Comparison of ENCODE assay signal across 8 cellular contexts in the genomic region with DNA sequence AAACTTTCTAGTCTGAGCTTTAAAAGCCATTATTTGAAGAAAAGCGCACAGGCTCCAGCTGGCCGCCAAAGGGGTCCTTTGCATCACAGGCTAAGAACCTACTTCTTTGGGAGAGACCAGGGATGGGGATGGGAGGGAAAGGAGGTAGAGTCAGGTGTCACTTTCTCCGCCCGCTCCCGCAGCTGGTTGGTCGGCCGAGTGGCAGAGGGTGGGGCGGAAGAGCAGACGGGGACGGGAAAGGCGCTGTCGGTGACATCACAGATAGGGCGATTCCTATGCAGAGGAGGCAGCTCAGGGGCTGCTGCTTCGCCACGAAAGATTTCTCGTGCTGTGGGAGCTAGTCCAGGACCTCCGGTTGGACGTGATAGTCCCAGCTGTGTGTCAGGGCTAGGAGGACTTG.
DNase-seq lines count a peak whose midpoint lies in the region; ATAC-seq and TF ChIP-seq lines count a peak whose summit lies in the region.
"Not testable (repeated sequence)": the region's sequence is repeated elsewhere in the genome, so short reads cannot be mapped to it uniquely, and the experiment has no call there.

No MANE protein-coding gene starts in this region.

- H3K9ac ChIP-seq in IMR-90 (ENCODE audit: low read depth, low read length): not testable (repeated sequence)

- H3K4me1 ChIP-seq in IMR-90 (ENCODE audit: control insufficient read depth, insufficient read depth, low read length); thoracic aorta (ENCODE audit: control insufficient read depth in 1 of 2, low read depth in 2 of 2): not testable (repeated sequence)

- not testable (repeated sequence) for H2BK20ac ChIP-seq in IMR-90 (ENCODE audit: low read depth, low read length)

- H3K4me3 ChIP-seq in IMR-90 (ENCODE audit: insufficient read depth, low read depth, low read length): not testable (repeated sequence)
- peak overlapping the region; percentile 63 for H3K4me3 ChIP-seq in thoracic aorta

- not testable (repeated sequence) for H3K14ac ChIP-seq in IMR-90 (replicated peaks; ENCODE audit: low read depth, low read length)

- H3K4me2 ChIP-seq in IMR-90 (ENCODE audit: low read depth, low read length): not testable (repeated sequence)

- POLR2A ChIA-PET in IMR-90 (lab: Charles Lee; ENCODE audit: unreplicated experiment): not testable (repeated sequence)

- H2BK120ac ChIP-seq in IMR-90 (ENCODE audit: low read depth, low read length): not testable (repeated sequence)

- H2AK9ac ChIP-seq in IMR-90 (replicated peaks; ENCODE audit: low read depth, low read length, poor library complexity): not testable (repeated sequence)

- H2AFZ ChIP-seq in IMR-90 (replicated peaks; ENCODE audit: low read length, poor library complexity): not testable (repeated sequence)

- not testable (repeated sequence) for H3K9me3 ChIP-seq in IMR-90 (ENCODE audit: control insufficient read depth, insufficient read depth, low read length); thoracic aorta

- H4K91ac ChIP-seq in IMR-90 (ENCODE audit: insufficient read depth, low read depth, low read length): not testable (repeated sequence)

- not testable (repeated sequence) for TF ChIP-seq POLR2A in IMR-90 (IDR thresholded peaks at IDR 0.05; ENCODE audit: low read depth, low read length)

- TF ChIP-seq RAD21 in IMR-90 (IDR thresholded peaks at IDR 0.05; ENCODE audit: low read length): not testable (repeated sequence)

- not testable (repeated sequence) for H3K18ac ChIP-seq in IMR-90 (ENCODE audit: low read depth, low read length)

- CTCF ChIA-PET in IMR-90 (lab: Yijun Ruan, JAX): not testable (repeated sequence)

- intact Hi-C loops in IMR-90 (cut with micrococcal nuclease): not testable (repeated sequence)

- dilution Hi-C loops in IMR-90 (cut with HindIII; ENCODE audit: low sequenced_read_pairs, unreplicated experiment): not testable (repeated sequence)

- H3K36me3 ChIP-seq in IMR-90 (ENCODE audit: control insufficient read depth, insufficient read depth, low read length); thoracic aorta: not testable (repeated sequence)

- not testable (repeated sequence) for H3K79me1 ChIP-seq in IMR-90 (ENCODE audit: low read depth in 1 of 2, low read length in 2 of 2)

- H3K56ac ChIP-seq in IMR-90 (ENCODE audit: extremely low read depth, insufficient read depth, low read length): not testable (repeated sequence)

- not testable (repeated sequence) for H3K27me3 ChIP-seq in IMR-90 (ENCODE audit: control insufficient read depth, insufficient read depth, low read length); thoracic aorta (replicated peaks; ENCODE audit: insufficient read depth)

- not testable (repeated sequence) for H2BK15ac ChIP-seq in IMR-90 (ENCODE audit: low read depth, low read length)

- in situ Hi-C loops in IMR-90 (cut with MboI; ENCODE audit: low sequenced_read_pairs): not testable (repeated sequence)

- H4K8ac ChIP-seq in IMR-90 (ENCODE audit: low read depth in 2 of 2, low read length in 2 of 2): not testable (repeated sequence)

- H2BK5ac ChIP-seq in IMR-90 (ENCODE audit: low read depth, low read length, poor library complexity, severe bottlenecking): not testable (repeated sequence)

- H4K20me1 ChIP-seq in IMR-90 (ENCODE audit: insufficient read depth, low read length): not testable (repeated sequence)

- H3K4ac ChIP-seq in IMR-90 (ENCODE audit: low read depth, low read length): not testable (repeated sequence)

- not testable (repeated sequence) for H4K5ac ChIP-seq in IMR-90 (ENCODE audit: low read depth, low read length)

- not testable (repeated sequence) for H2AK5ac ChIP-seq in IMR-90 (ENCODE audit: low read depth, low read length)

- DNase-seq in EL (peak; percentile 60), IMR-90 (peak; percentile 0), SHP77 treated with DMSO at 0.1 percent for 48 hours (lab: John Stamatoyannopoulos, UW) (peak; percentile 95), amniotic epithelial cell (ENCODE audit: low read depth) (peak; percentile 43), islet precursor cell (peak; percentile 28), nucleus accumbens (lab: John Stamatoyannopoulos, UW) (peak in 41 of 56 donors; percentile 1 to 85 (median 40))
- not testable (repeated sequence) for DNase-seq in thoracic aorta (ENCODE audit: low spot score)

- not testable (repeated sequence) for TF ChIP-seq CTCF in IMR-90 (conservative IDR thresholded peaks at IDR 0.05; ENCODE audit: low read depth, low read length); thoracic aorta (IDR thresholded peaks at IDR 0.05)

- WGBS in IMR-90 (ENCODE audit: extremely low coverage in 2 of 2, insufficient read length in 1 of 2), 2 experiments: no CpG with 5 or more reads among the region's 18 CpGs

- ATAC-seq in IMR-90 (ENCODE audit: low read depth): not testable (repeated sequence)
- ATAC-seq in esophagus mucosa (peak; percentile 93), thoracic aorta (ENCODE audit: insufficient number of reproducible peaks, low FRiP score, low read depth) (peak; percentile 79)

- H3K9me1 ChIP-seq in IMR-90 (ENCODE audit: insufficient read depth, low read length): not testable (repeated sequence)

- H3K23ac ChIP-seq in IMR-90 (ENCODE audit: low read depth, low read length): not testable (repeated sequence)

- H3K27ac ChIP-seq in IMR-90 (ENCODE audit: insufficient read depth, low read length): not testable (repeated sequence)
- H3K27ac ChIP-seq in thoracic aorta: peak overlapping the region in 1 of 2 donors; percentile 71

- BruUV-seq in IMR-90 (replicated peaks; lab: Mats Ljungman, UMichigan): not testable (repeated sequence)
